8 cellular contexts compared by ENCODE assay signal in the genomic region with DNA sequence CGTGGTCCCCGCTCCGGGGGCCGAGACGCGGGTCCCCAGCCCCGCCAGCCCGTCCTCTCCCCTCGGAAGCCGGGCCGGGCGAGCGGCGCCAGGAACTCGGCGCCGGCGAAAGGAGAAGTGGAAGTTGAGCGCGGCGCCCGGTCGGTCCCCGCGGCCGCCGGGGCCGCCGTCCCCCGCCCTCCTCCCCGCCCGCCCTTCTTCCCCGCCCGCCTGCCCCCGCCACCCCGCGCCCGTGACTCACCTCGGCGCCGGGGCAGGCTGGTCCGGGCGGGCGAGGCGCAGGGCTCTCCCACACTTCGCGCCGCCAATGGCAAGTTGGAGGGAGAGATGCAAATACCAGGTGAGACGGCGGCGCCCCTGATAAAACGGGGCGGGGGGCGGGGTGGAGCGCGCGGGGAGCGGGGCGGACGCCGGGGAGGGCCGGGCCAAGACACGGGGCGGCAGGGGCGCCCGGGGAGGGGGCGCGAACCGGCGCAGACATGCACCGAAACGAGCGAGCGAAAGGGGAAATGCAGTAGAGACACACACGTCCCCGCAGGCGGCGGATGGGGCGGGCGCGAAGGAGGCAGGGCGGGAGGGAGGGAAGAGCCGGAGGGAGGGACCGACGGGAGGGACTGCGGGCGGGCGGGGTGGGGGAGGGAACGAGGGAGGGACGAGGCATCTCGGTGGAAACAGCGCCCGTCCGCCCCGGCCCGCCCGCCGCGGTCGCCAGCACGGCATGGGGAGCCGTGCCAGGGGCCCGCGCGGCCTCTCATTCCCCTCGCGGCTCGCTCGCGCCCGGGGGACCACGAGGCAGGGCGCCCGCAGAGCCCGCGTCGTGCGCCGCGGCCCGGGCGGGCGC. TPM values are rescaled to one million over a fixed set of nuclear protein-coding genes. Genes with fewer than 3 reads are reported as not detected.
DNase-seq lines count a peak whose midpoint lies in the region; ATAC-seq and TF ChIP-seq lines count a peak whose summit lies in the region.

Gene ELF4, minus strand, starts transcription at position 119 of the 841 bp plus-strand sequence. CDS start 29,167 bp downstream, outside the sequence.

- peak within 1 kb of the TSS; percentile 88 to 96 (median 94) for H3K27ac ChIP-seq in esophagus squamous epithelium
- H3K27ac ChIP-seq in aorta (ENCODE audit: low read depth in 1 of 2, low read length in 2 of 2): peak within 1 kb of the TSS in 1 of 2 donors; percentile 84

- H3K4me3 ChIP-seq in esophagus squamous epithelium (peak within 1 kb of the TSS; percentile 63 to 77 (median 74)), aorta (ENCODE audit: low read length in 2 of 2) (peak within 1 kb of the TSS; percentile 59 to 69)

- H3K9me3 ChIP-seq in esophagus squamous epithelium: no peaks in the 10 kb centered on the region
- no peaks in the 10 kb centered on the region for H3K9me3 ChIP-seq in aorta (ENCODE audit: control insufficient read depth, low read length)

- H3K36me3 ChIP-seq in esophagus squamous epithelium (no peaks in the 10 kb centered on the region), aorta (ENCODE audit: control insufficient read depth in 1 of 2, insufficient read depth in 2 of 2, low read length in 1 of 2) (no peaks in the 10 kb centered on the region)

- 49% methylated on average over 26 of the region's 123 CpGs; no CpG with 5 or more reads in 1 of the 2 donors for WGBS in esophagus squamous epithelium, 2 donors
- 1 to 30% methylated on average over 38 to 114 of the region's 123 CpGs for WGBS in aorta, 2 donors

- peak within 1 kb of the TSS; percentile 51 to 84 (median 58) for H3K27ac Mint-ChIP-seq in nephron

- intact Hi-C loops in esophagus squamous epithelium (cut with DNase I) (no loop called here), aorta (cut with DNase I) (no loop called here)

- no peaks in the 10 kb centered on the region for H3K27me3 ChIP-seq in esophagus squamous epithelium
- H3K27me3 ChIP-seq in aorta (ENCODE audit: control insufficient read depth in 1 of 2, insufficient read depth in 2 of 2, low read length in 1 of 2): no peaks in the 10 kb centered on the region

- H3K9me3 Mint-ChIP-seq in nephron: peaks cover 7% of the 10 kb centered on the region

- DNase-seq in DMS153 (lab: John Stamatoyannopoulos, UW) (peak; percentile 35), DMS153 treated with DMSO at 0.1 percent for 48 hours (lab: John Stamatoyannopoulos, UW; ENCODE audit: unreplicated experiment) (no peak), NOMO-1 (lab: John Stamatoyannopoulos, UW; ENCODE audit: unreplicated experiment in 2 of 2) (peak; percentile 44 to 75), activated T-cell treated with anti-CD3 and anti-CD28 coated beads for 48 hours (ENCODE audit: low read depth) (peak; percentile 47), esophagus squamous epithelium (lab: John Stamatoyannopoulos, UW) (peak; percentile 9), aorta (peak in 1 of 2 donors; percentile 80)

- peak within 1 kb of the TSS; percentile 84 to 85 (median 85) for H3K4me3 Mint-ChIP-seq in nephron

- TF ChIP-seq POLR2A in esophagus squamous epithelium (IDR thresholded peaks at IDR 0.05): peak in 1 of 4 donors; percentile 56

- peaks cover 9 to 66% (median 22%) of the 10 kb centered on the region in 3 donors for H3K4me1 ChIP-seq in esophagus squamous epithelium
- no peaks in the 10 kb centered on the region for H3K4me1 ChIP-seq in aorta (ENCODE audit: control insufficient read depth in 1 of 2, insufficient read depth in 2 of 2, low read length in 2 of 2)

- H3K27me3 Mint-ChIP-seq in nephron (ENCODE audit: low read depth): peaks cover 44% of the 10 kb centered on the region

- no peaks in the 10 kb centered on the region for H3K36me3 Mint-ChIP-seq in nephron (ENCODE audit: low read depth)

- peaks cover 18% of the 10 kb centered on the region for H3K4me1 Mint-ChIP-seq in nephron

- ATAC-seq in HG02642 (IDR thresholded peaks at IDR 0.05; ENCODE audit: poor library complexity, unreplicated experiment) (peak; percentile 52), aorta (ENCODE audit: low FRiP score) (peak; percentile 40)

- no peak for TF ChIP-seq CTCF in esophagus squamous epithelium (IDR thresholded peaks at IDR 0.05)
- TF ChIP-seq CTCF in nephron (IDR thresholded peaks at IDR 0.05; ENCODE audit: unreplicated experiment in 3 of 3): no peak

RNA-seq across cellular contexts. Expression of gene ELF4, which starts in this region (rescaled TPM):
- total RNA-seq in esophagus squamous epithelium (10 to 100 TPM in 3 of 4 donors, 1 to 10 TPM in 1; 9.2 to 14.1 (median 12.5) TPM), aorta (10 to 100 TPM; 14.5 to 20.8 TPM)
- 1 to 10 TPM; 3.6 to 4.5 TPM for polyA plus RNA-seq in aorta
